In genomic region chr14:55807059-55807499, GRCh38 we compare ENCODE assay signal across 8 cellular contexts.
DNase-seq lines count a peak whose midpoint lies in the region; ATAC-seq, FAIRE-seq and TF ChIP-seq lines count a peak whose summit lies in the region.

No MANE protein-coding gene starts in this region.

- H3K27me3 ChIP-seq in GM23338 (ENCODE audit: insufficient read depth) (no peaks in the 10 kb centered on the region), esophagus muscularis mucosa (no peaks in the 10 kb centered on the region), prostate gland (replicated peaks; ENCODE audit: insufficient read depth) (no peaks in the 10 kb centered on the region)

- H3K36me3 Mint-ChIP-seq in GM23338 (ENCODE audit: low read depth), result peaks cover 15% of the 10 kb centered on the region

- DNase-seq in Ammon's horn (ENCODE audit: low spot score) (peak; percentile 33), GM23338 (ENCODE audit: low spot score) (no peak), NCI-H345 (lab: John Stamatoyannopoulos, UW) (peak; percentile 94), activated T-cell treated with anti-CD3 and anti-CD28 coated beads for 1 hour (ENCODE audit: low read depth) (peak; percentile 56), esophagus muscularis mucosa (ENCODE audit: extremely low spot score) (peak; percentile 93), prostate gland (ENCODE audit: low spot score) (peak; percentile 86), urothelium cell line (ENCODE audit: low spot score) (peak; percentile 87), SIG-M5 (lab: John Stamatoyannopoulos, UW) (no peak)

- H3K4me3 ChIP-seq in GM23338 (no peak overlapping the region), esophagus muscularis mucosa (no peak overlapping the region), prostate gland (no peak overlapping the region)

- H3F3A ChIP-seq in GM23338 (replicated peaks; ENCODE audit: low read depth), result no peaks in the 10 kb centered on the region

- TF ChIP-seq CTCF in GM23338 (conservative IDR thresholded peaks at IDR 0.05; ENCODE audit: low read depth in 2 of 2) (no peak), esophagus muscularis mucosa (IDR thresholded peaks at IDR 0.05) (no peak), prostate gland (IDR thresholded peaks at IDR 0.05) (no peak)

- H3K4me1 ChIP-seq in GM23338 (ENCODE audit: insufficient read depth), result no peaks in the 10 kb centered on the region; the same call in 1 of the 2 replicates
- H3K4me1 ChIP-seq in esophagus muscularis mucosa, result peaks cover 0 to 13% (median 8%) of the 10 kb centered on the region in 4 donors
- H3K4me1 ChIP-seq in prostate gland (replicated peaks), result no peaks in the 10 kb centered on the region

- H3K4me2 ChIP-seq in GM23338, result no peak overlapping the region

- no peak for ATAC-seq in GM23338

- H3K9me3 ChIP-seq in esophagus muscularis mucosa (no peaks in the 10 kb centered on the region), prostate gland (no peaks in the 10 kb centered on the region)

- peaks cover 19% of the 10 kb centered on the region; the same call in 2 of the 3 replicates for H3K9me3 Mint-ChIP-seq in GM23338

- no peaks in the 10 kb centered on the region for H4K20me1 ChIP-seq in GM23338 (replicated peaks; ENCODE audit: insufficient read depth)

- peaks cover 23% of the 10 kb centered on the region for H3K9me2 ChIP-seq in GM23338 (ENCODE audit: insufficient read depth)

- H3K27ac Mint-ChIP-seq in GM23338, result no peak overlapping the region

- intact Hi-C loops in esophagus muscularis mucosa (cut with DNase I), result no loop called here
- intact Hi-C loops in prostate gland (cut with DNase I), result no loop called here

- no peak overlapping the region for H3K27ac ChIP-seq in GM23338 (ENCODE audit: low read depth)
- H3K27ac ChIP-seq in esophagus muscularis mucosa (replicated peaks in 1 of 4), result peak overlapping the region in 2 of 4 donors; percentile 38 to 48
- peak overlapping the region in 1 of 2 donors; percentile 15 for H3K27ac ChIP-seq in prostate gland

- peak; percentile 74 for FAIRE-seq in urothelium cell line (lab: Jason Lieb, UNC)

- TF ChIP-seq EP300 in esophagus muscularis mucosa (IDR thresholded peaks at IDR 0.05), result peak; percentile 26

- H3K79me2 ChIP-seq in GM23338 (replicated peaks; ENCODE audit: insufficient read depth), result no peaks in the 10 kb centered on the region

- peaks cover 4% of the 10 kb centered on the region for H3K27me3 Mint-ChIP-seq in GM23338 (ENCODE audit: insufficient read depth, low read depth, poor library complexity)

- no peak overlapping the region for H3K4me3 Mint-ChIP-seq in GM23338

- no peaks in the 10 kb centered on the region for H3K36me3 ChIP-seq in GM23338 (ENCODE audit: insufficient read depth)
- H3K36me3 ChIP-seq in esophagus muscularis mucosa, result no peaks in the 10 kb centered on the region
- no peaks in the 10 kb centered on the region for H3K36me3 ChIP-seq in prostate gland

- peaks cover 2% of the 10 kb centered on the region; the same call in 1 of the 3 replicates for H3K4me1 Mint-ChIP-seq in GM23338

- H2AFZ ChIP-seq in GM23338, result peak overlapping the region; percentile 56; the same call in 1 of the 2 replicates

- TF ChIP-seq POLR2A in esophagus muscularis mucosa (IDR thresholded peaks at IDR 0.05; ENCODE audit: low read depth) (no peak), prostate gland (IDR thresholded peaks at IDR 0.05) (no peak)

- WGBS in esophagus muscularis mucosa, result 30% methylated on average over 9 of the region's 11 CpGs
- 10% methylated on average over 11 of the region's 11 CpGs for WGBS in prostate gland

TF ChIP-seq in GM23338, 12 proteins besides CTCF, POLR2A, EP300 and RAD21 (continues in another document):
- TF ChIP-seq ZNF331 (CRISPR knock-in tag; IDR thresholded peaks at IDR 0.05; ENCODE audit: low read depth) (no peak), ZNF114 (CRISPR knock-in tag; IDR thresholded peaks at IDR 0.05) (no peak), REST (IDR thresholded peaks at IDR 0.05; ENCODE audit: unreplicated experiment) (no peak), EZH2 (IDR thresholded peaks at IDR 0.05; ENCODE audit: low read depth, unreplicated experiment) (no peak), CREB1 (CRISPR knock-in tag; IDR thresholded peaks at IDR 0.05; ENCODE audit: low read depth) (no peak), POLR2AphosphoS5 (IDR thresholded peaks at IDR 0.05; ENCODE audit: low read depth) (no peak), ZNF462 (CRISPR knock-in tag; IDR thresholded peaks at IDR 0.05) (no peak), EZH2phosphoT487 (IDR thresholded peaks at IDR 0.05; ENCODE audit: unreplicated experiment) (no peak), NANOG (IDR thresholded peaks at IDR 0.05; ENCODE audit: borderline replicate concordance) (no peak)

Comparison
In these comparisons a context has a peak if more than half of its experiments do, and no peak if none do; other contexts are left out.
1. DNase-seq: peak in Ammon's horn (single experiment), NCI-H345 (single experiment), activated T-cell treated with anti-CD3 and anti-CD28 coated beads for 1 hour (single experiment), esophagus muscularis mucosa (single experiment), prostate gland (single experiment) and urothelium cell line (single experiment); none in GM23338 (single experiment) and SIG-M5 (single experiment).